12 cellular contexts compared by ENCODE assay signal in genomic region chr17:65529040-65529633, GRCh38.
"Had no signal": no experiment of that assay in that cellular context is flagged by ENCODE, and none has a peak within 500 bp of the region (broad histone marks: within the 10 kb centered on the region; RNA-seq: fewer than 3 reads in every experiment).

No MANE protein-coding gene starts in this region.

- H3K4me2 ChIP-seq: SK-N-SH, smooth muscle cell had no signal

- H3K9me2 ChIP-seq: SK-N-SH had no signal

- ATAC-seq: right cardiac atrium; stimulated activated naive B cell treated with anti-CD40 and anti-IgM and Interleukin-4, amounts not matched to agents 10 μg/mL and 1 μg/mL and 100 μg/mL, for 72 hours had no signal

- H3K27me3 ChIP-seq: colonic mucosa, tibial nerve had no signal

- H3K27ac Mint-ChIP-seq: activated CD4-positive, alpha-beta T cell treated with anti-CD3 and anti-CD28 coated beads, Interleukin-2, amount 10 ng/mL, durations not matched to agents 7 days and 5 days; stimulated activated naive B cell treated with anti-CD40 and anti-IgM and Interleukin-4, amounts not matched to agents 10 μg/mL and 1 μg/mL and 100 μg/mL, for 72 hours had no signal

- H3K36me3 ChIP-seq: colonic mucosa had no signal

- H3K9me3 Mint-ChIP-seq: activated CD4-positive, alpha-beta T cell treated with anti-CD3 and anti-CD28 coated beads, Interleukin-2, amount 10 ng/mL, durations not matched to agents 7 days and 5 days; stimulated activated naive B cell treated with anti-CD40 and anti-IgM and Interleukin-4, amounts not matched to agents 10 μg/mL and 1 μg/mL and 100 μg/mL, for 72 hours had no signal

- H3K36me3 Mint-ChIP-seq: stimulated activated naive B cell treated with anti-CD40 and anti-IgM and Interleukin-4, amounts not matched to agents 10 μg/mL and 1 μg/mL and 100 μg/mL, for 72 hours had no signal

- H3K27me3 Mint-ChIP-seq: progenitor cell of endocrine pancreas; stimulated activated naive B cell treated with anti-CD40 and anti-IgM and Interleukin-4, amounts not matched to agents 10 μg/mL and 1 μg/mL and 100 μg/mL, for 72 hours had no signal

- DNase-seq: activated CD4-positive, alpha-beta T cell treated with anti-CD3 and anti-CD28 coated beads, Interleukin-2, amount 10 ng/mL, durations not matched to agents 7 days and 5 days; activated CD4-positive, CD25-positive, alpha-beta regulatory T cell; activated T-cell treated with anti-CD3 and anti-CD28 coated beads for 4 hours; caudate nucleus; colonic mucosa; right cardiac atrium; SK-N-SH; stimulated activated naive B cell treated with anti-CD40 and anti-IgM and Interleukin-4, amounts not matched to agents 10 μg/mL and 1 μg/mL and 100 μg/mL, for 72 hours; T-helper 2 cell had no signal

- H3K4me1 Mint-ChIP-seq: stimulated activated naive B cell treated with anti-CD40 and anti-IgM and Interleukin-4, amounts not matched to agents 10 μg/mL and 1 μg/mL and 100 μg/mL, for 72 hours had no signal

- H3K9ac ChIP-seq: SK-N-SH had no signal

- H3K4me3 Mint-ChIP-seq: activated CD4-positive, alpha-beta T cell treated with anti-CD3 and anti-CD28 coated beads, Interleukin-2, amount 10 ng/mL, durations not matched to agents 7 days and 5 days; stimulated activated naive B cell treated with anti-CD40 and anti-IgM and Interleukin-4, amounts not matched to agents 10 μg/mL and 1 μg/mL and 100 μg/mL, for 72 hours had no signal

- H3K4me1 ChIP-seq: colonic mucosa had no signal

- H3K9me3 ChIP-seq: colonic mucosa, SK-N-SH, tibial nerve had no signal

- H3K4me3 ChIP-seq: colonic mucosa, smooth muscle cell, tibial nerve had no signal

- H3K27ac ChIP-seq: colonic mucosa, tibial nerve had no signal
